ENCODE assay signal across 24 cellular contexts in the genomic region with DNA sequence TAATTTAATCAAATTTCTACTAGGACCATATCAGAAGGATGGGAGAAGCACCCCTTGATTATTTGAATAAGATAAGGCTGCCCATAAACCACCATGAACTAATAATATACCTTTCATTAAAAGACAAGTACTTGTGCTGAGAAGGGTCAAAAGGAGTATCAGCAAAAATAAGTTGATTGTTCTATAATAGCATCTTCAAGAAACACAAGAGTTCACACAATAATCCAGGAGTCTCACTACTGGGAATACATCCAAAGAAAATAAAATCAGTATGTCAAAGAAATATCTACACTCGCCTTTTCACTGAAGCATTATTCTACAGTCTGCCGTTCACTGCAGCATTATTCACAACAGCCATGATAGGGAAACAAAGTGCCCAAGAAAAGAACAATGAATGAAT.
A peak's percentile ranks its signal among the peaks of the same experiment; 100 is the strongest.
DNase-seq lines count a peak whose midpoint lies in the region; ATAC-seq and TF ChIP-seq lines count a peak whose summit lies in the region.
"Had no signal": no experiment of that assay in that cellular context is flagged by ENCODE, and none has a peak within 500 bp of the region (broad histone marks: within the 10 kb centered on the region; RNA-seq: fewer than 3 reads in every experiment).

No MANE protein-coding gene starts in this region.

- TF ChIP-seq CTCF in SK-N-SH (IDR thresholded peaks at IDR 0.05) (no peak), SU-DHL-6 (IDR thresholded peaks at IDR 0.05; ENCODE audit: insufficient read depth, low read length, poor library complexity, severe bottlenecking) (no peak), mesothelial cell of epicardium (IDR thresholded peaks at IDR 0.05; ENCODE audit: unreplicated experiment) (no peak)

- WGBS in SK-N-SH (ENCODE audit: low lambda C conversion rate), result 76% methylated on average over 2 of the region's 2 CpGs

- DNase-seq in SK-N-SH (no peak), mesothelial cell of epicardium (ENCODE audit: low spot score in 2 of 2, unreplicated experiment in 2 of 2) (no peak), activated gamma-delta T cell treated with Interleukin-2 at 50 U/mL for 16 hours (no peak)
- DNase-seq: 8988T; ACHN; BE2C; C1 segment of cervical spinal cord; CD4-positive, alpha-beta memory T cell; CD4-positive, CD25-positive, alpha-beta regulatory T cell; CD8-positive, alpha-beta memory T cell; COR-L47; DMS 273 treated with DMSO at 0.1 percent for 48 hours; DMS153; DMS53; DMS79; DND-41; EL; GDM1 had no signal

- no peak overlapping the region for H2AFZ ChIP-seq in SK-N-SH (ENCODE audit: low read depth)
- H2AFZ ChIP-seq in SU-DHL-6 (ENCODE audit: low read depth, low read length, severe bottlenecking), result peak overlapping the region; percentile 17

- no peak overlapping the region for H3K9ac ChIP-seq in SK-N-SH
- no peak overlapping the region for H3K9ac ChIP-seq in SU-DHL-6 (ENCODE audit: low read length)
- H3K9ac ChIP-seq: BLaER1 had no signal

- H3K9me3 Mint-ChIP-seq in mesothelial cell of epicardium, result no peaks in the 10 kb centered on the region

- TF ChIP-seq EP300 in SK-N-SH (IDR thresholded peaks at IDR 0.05; ENCODE audit: borderline replicate concordance in 1 of 2, low read depth in 1 of 2, low read length in 1 of 2), result no peak

- no peaks in the 10 kb centered on the region for H3F3A ChIP-seq in SK-N-SH (replicated peaks; ENCODE audit: insufficient read depth)
- no peaks in the 10 kb centered on the region for H3F3A ChIP-seq in SU-DHL-6 (ENCODE audit: insufficient read depth)

- H3K36me3 ChIP-seq in SK-N-SH (replicated peaks in 1 of 2; ENCODE audit: control insufficient read depth in 1 of 2, insufficient read depth in 2 of 2, low read length in 1 of 2) (no peaks in the 10 kb centered on the region), SU-DHL-6 (ENCODE audit: low read length) (no peaks in the 10 kb centered on the region)
- H3K36me3 ChIP-seq: BE2C, BLaER1 had no signal

- H3K27me3 Mint-ChIP-seq in mesothelial cell of epicardium (ENCODE audit: low read depth), result no peaks in the 10 kb centered on the region
- H3K27me3 Mint-ChIP-seq: CD4-positive, alpha-beta memory T cell; CD4-positive, CD25-positive, alpha-beta regulatory T cell; CD8-positive, alpha-beta memory T cell had no signal

- no peak for TF ChIP-seq RAD21 in SK-N-SH (IDR thresholded peaks at IDR 0.05; ENCODE audit: low read length)

- H3K4me2 ChIP-seq in SK-N-SH (no peak overlapping the region), SU-DHL-6 (ENCODE audit: low read depth, low read length, poor library complexity, severe bottlenecking) (no peak overlapping the region)
- H3K4me2 ChIP-seq: BLaER1 had no signal

- H3K79me2 ChIP-seq in SK-N-SH (ENCODE audit: insufficient read depth) (no peaks in the 10 kb centered on the region), SU-DHL-6 (ENCODE audit: insufficient read depth, low read length) (no peaks in the 10 kb centered on the region)

- H3K4me1 ChIP-seq in SK-N-SH (ENCODE audit: control insufficient read depth in 1 of 2, insufficient read depth in 2 of 2, low read depth in 1 of 2, low read length in 1 of 2), result no peaks in the 10 kb centered on the region
- H3K4me1 ChIP-seq: BE2C, BLaER1 had no signal

- peaks cover 16% of the 10 kb centered on the region for H3K4me1 Mint-ChIP-seq in mesothelial cell of epicardium
- H3K4me1 Mint-ChIP-seq: CD14-positive monocyte; CD4-positive, alpha-beta memory T cell; CD4-positive, CD25-positive, alpha-beta regulatory T cell; CD8-positive, alpha-beta memory T cell had no signal

- ATAC-seq in SK-N-SH treated with all-trans-retinoic acid at 6 μM for 48 hours (no peak), GM19395 (IDR thresholded peaks at IDR 0.05; ENCODE audit: unreplicated experiment) (no peak)
- ATAC-seq: GM12878 had no signal

- no peak overlapping the region for H3K4me3 ChIP-seq in SK-N-SH (ENCODE audit: low read depth in 2 of 2, low read length in 1 of 2)
- no peak overlapping the region for H3K4me3 ChIP-seq in SU-DHL-6 (ENCODE audit: insufficient read depth, low read length, poor library complexity, severe bottlenecking)
- H3K4me3 ChIP-seq: BLaER1, GM12878 had no signal

- H3K9me2 ChIP-seq in SK-N-SH, result no peaks in the 10 kb centered on the region
- no peaks in the 10 kb centered on the region for H3K9me2 ChIP-seq in SU-DHL-6 (replicated peaks; ENCODE audit: insufficient read depth, low read length)

- H3K27ac Mint-ChIP-seq in mesothelial cell of epicardium, result peak overlapping the region; percentile 41
- H3K27ac Mint-ChIP-seq: CD14-positive monocyte; CD4-positive, alpha-beta memory T cell; CD4-positive, CD25-positive, alpha-beta regulatory T cell; CD8-positive, alpha-beta memory T cell had no signal

- H3K27ac ChIP-seq in SK-N-SH (ENCODE audit: low read depth in 2 of 2, low read length in 1 of 2), result no peak overlapping the region
- no peak overlapping the region for H3K27ac ChIP-seq in SU-DHL-6 (ENCODE audit: low read depth, low read length)
- H3K27ac ChIP-seq: BLaER1 had no signal

- no peaks in the 10 kb centered on the region for H3K36me3 Mint-ChIP-seq in mesothelial cell of epicardium
- H3K36me3 Mint-ChIP-seq: CD14-positive monocyte; CD4-positive, alpha-beta memory T cell; CD4-positive, CD25-positive, alpha-beta regulatory T cell; CD8-positive, alpha-beta memory T cell had no signal

- H3K27me3 ChIP-seq in SK-N-SH (ENCODE audit: insufficient read depth) (no peaks in the 10 kb centered on the region), SU-DHL-6 (ENCODE audit: low read length) (no peaks in the 10 kb centered on the region)
- H3K27me3 ChIP-seq: BE2C, BLaER1 had no signal

- CTCF ChIA-PET in SK-N-SH (lab: Yijun Ruan, JAX), result no interaction called here

- H3K4me3 Mint-ChIP-seq in mesothelial cell of epicardium, result no peak overlapping the region
- H3K4me3 Mint-ChIP-seq: CD14-positive monocyte; CD4-positive, alpha-beta memory T cell; CD4-positive, CD25-positive, alpha-beta regulatory T cell; CD8-positive, alpha-beta memory T cell had no signal

- H3K9me3 ChIP-seq in SK-N-SH (no peaks in the 10 kb centered on the region), SU-DHL-6 (ENCODE audit: insufficient read depth, low read length) (no peaks in the 10 kb centered on the region)
- H3K9me3 ChIP-seq: BE2C, BLaER1 had no signal

- POLR2A ChIA-PET in SK-N-SH (lab: Yijun Ruan, JAX), result no interaction called here

- H4K20me1 ChIP-seq in SK-N-SH (ENCODE audit: insufficient read depth) (no peaks in the 10 kb centered on the region), SU-DHL-6 (ENCODE audit: low read depth, low read length) (no peaks in the 10 kb centered on the region)
- H4K20me1 ChIP-seq: BLaER1 had no signal

TF ChIP-seq in SK-N-SH treated with all-trans-retinoic acid at 6 μM for 48 hours, 23 proteins besides CTCF, POLR2A, EP300 and RAD21:
- peak; percentile 93 for TF ChIP-seq ZFP3 (CRISPR knock-in tag; IDR thresholded peaks at IDR 0.05)
- TF ChIP-seq, protein P1, sequence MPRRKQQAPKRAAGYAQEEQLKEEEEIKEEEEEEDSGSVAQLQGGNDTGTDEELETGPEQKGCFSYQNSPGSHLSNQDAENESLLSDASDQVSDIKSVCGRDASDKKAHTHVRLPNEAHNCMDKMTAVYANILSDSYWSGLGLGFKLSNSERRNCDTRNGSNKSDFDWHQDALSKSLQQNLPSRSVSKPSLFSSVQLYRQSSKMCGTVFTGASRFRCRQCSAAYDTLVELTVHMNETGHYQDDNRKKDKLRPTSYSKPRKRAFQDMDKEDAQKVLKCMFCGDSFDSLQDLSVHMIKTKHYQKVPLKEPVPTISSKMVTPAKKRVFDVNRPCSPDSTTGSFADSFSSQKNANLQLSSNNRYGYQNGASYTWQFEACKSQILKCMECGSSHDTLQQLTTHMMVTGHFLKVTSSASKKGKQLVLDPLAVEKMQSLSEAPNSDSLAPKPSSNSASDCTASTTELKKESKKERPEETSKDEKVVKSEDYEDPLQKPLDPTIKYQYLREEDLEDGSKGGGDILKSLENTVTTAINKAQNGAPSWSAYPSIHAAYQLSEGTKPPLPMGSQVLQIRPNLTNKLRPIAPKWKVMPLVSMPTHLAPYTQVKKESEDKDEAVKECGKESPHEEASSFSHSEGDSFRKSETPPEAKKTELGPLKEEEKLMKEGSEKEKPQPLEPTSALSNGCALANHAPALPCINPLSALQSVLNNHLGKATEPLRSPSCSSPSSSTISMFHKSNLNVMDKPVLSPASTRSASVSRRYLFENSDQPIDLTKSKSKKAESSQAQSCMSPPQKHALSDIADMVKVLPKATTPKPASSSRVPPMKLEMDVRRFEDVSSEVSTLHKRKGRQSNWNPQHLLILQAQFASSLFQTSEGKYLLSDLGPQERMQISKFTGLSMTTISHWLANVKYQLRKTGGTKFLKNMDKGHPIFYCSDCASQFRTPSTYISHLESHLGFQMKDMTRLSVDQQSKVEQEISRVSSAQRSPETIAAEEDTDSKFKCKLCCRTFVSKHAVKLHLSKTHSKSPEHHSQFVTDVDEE (CRISPR knock-in tag; IDR thresholded peaks at IDR 0.05), result no peak

TF ChIP-seq in SK-N-SH, 30 proteins besides CTCF, POLR2A, EP300 and RAD21 (continues in another document):
- TF ChIP-seq MEF2A (IDR thresholded peaks at IDR 0.05; ENCODE audit: borderline replicate concordance, low read depth), result no peak
- no peak for TF ChIP-seq TAF1 (IDR thresholded peaks at IDR 0.05; ENCODE audit: borderline replicate concordance, low read depth, low read length)
- TF ChIP-seq JUND (IDR thresholded peaks at IDR 0.05), result no peak
- TF ChIP-seq FOXM1 (IDR thresholded peaks at IDR 0.05; ENCODE audit: low read depth), result no peak
- TF ChIP-seq NRF1 (IDR thresholded peaks at IDR 0.05; ENCODE audit: low read depth, low read length), result no peak
- no peak for TF ChIP-seq MAX (IDR thresholded peaks at IDR 0.05; ENCODE audit: low read depth)
- TF ChIP-seq FOSL2 (IDR thresholded peaks at IDR 0.05; ENCODE audit: borderline replicate concordance, low read depth), result no peak
- TF ChIP-seq GATA2 (CRISPR knock-in tag; IDR thresholded peaks at IDR 0.05), result no peak
- no peak for TF ChIP-seq RXRA (IDR thresholded peaks at IDR 0.05; ENCODE audit: borderline replicate concordance, low read depth)
- TF ChIP-seq RCOR1 (IDR thresholded peaks at IDR 0.05; ENCODE audit: low read length), result no peak
- TF ChIP-seq SMC3 (IDR thresholded peaks at IDR 0.05; ENCODE audit: low read depth, low read length), result no peak
